In genomic region chr6:2557181-2557720, GRCh38 we compare ENCODE assay signal across 28 cellular contexts.
"Had no signal": no experiment of that assay in that cellular context is flagged by ENCODE, and none has a peak within 500 bp of the region (broad histone marks: within the 10 kb centered on the region; RNA-seq: fewer than 3 reads in every experiment).

No MANE protein-coding gene starts in this region.

- ATAC-seq: left lung; natural killer cell; right cardiac atrium; stimulated activated effector memory CD8-positive, alpha-beta T cell treated with anti-CD3 and anti-CD28 coated beads, Interleukin-12 subunit alpha, Interleukin-12 subunit beta, amount 100 ng/mL, for 72 hours had no signal

- H3K36me3 ChIP-seq: heart left ventricle, left lung, ovary, sigmoid colon, spleen, suprapubic skin, thoracic aorta, tibial artery, uterus had no signal

- H3K4me3 ChIP-seq: heart left ventricle, left lung, lung, ovary, sigmoid colon, spleen, suprapubic skin, thoracic aorta, tibial artery, uterus had no signal

- H3K4me3 Mint-ChIP-seq: immature natural killer cell; mesothelial cell of epicardium; naive B cell; natural killer cell; neural crest cell; stimulated activated effector memory CD8-positive, alpha-beta T cell treated with anti-CD3 and anti-CD28 coated beads, Interleukin-12 subunit alpha, Interleukin-12 subunit beta, amount 100 ng/mL, for 72 hours; stimulated activated naive CD8-positive, alpha-beta T cell treated with anti-CD3 and anti-CD28 coated beads, Interleukin-15, Interleukin-2, amounts not matched to agents 100 ng/mL and 50 ng/mL, for 24 hours; type B pancreatic cell had no signal

- DNase-seq: heart left ventricle; hypothalamus; immature natural killer cell; kidney; left colon; left lung; mesendoderm; naive B cell; natural killer cell; ovary; right cardiac atrium; sigmoid colon; spleen; stimulated activated CD4-positive, alpha-beta T cell treated with anti-CD3 and anti-CD28 coated beads, Interleukin-4, amount 100 ng/mL, for 24 hours; stimulated activated naive CD4-positive, alpha-beta T cell; tibial artery; uterus had no signal

- H3K27me3 Mint-ChIP-seq: progenitor cell of endocrine pancreas, type B pancreatic cell had no signal

- H3K9me3 ChIP-seq: heart left ventricle, left lung, ovary, sigmoid colon, spleen, suprapubic skin, thoracic aorta, tibial artery, uterus had no signal

- H3K36me3 Mint-ChIP-seq: immature natural killer cell; mesothelial cell of epicardium; naive B cell; natural killer cell; stimulated activated effector memory CD8-positive, alpha-beta T cell treated with anti-CD3 and anti-CD28 coated beads, Interleukin-12 subunit alpha, Interleukin-12 subunit beta, amount 100 ng/mL, for 72 hours; type B pancreatic cell had no signal

- H3K9me3 Mint-ChIP-seq: immature natural killer cell; mesothelial cell of epicardium; naive B cell; natural killer cell; neural crest cell; stimulated activated effector memory CD8-positive, alpha-beta T cell treated with anti-CD3 and anti-CD28 coated beads, Interleukin-12 subunit alpha, Interleukin-12 subunit beta, amount 100 ng/mL, for 72 hours; stimulated activated naive CD8-positive, alpha-beta T cell treated with anti-CD3 and anti-CD28 coated beads, Interleukin-15, Interleukin-2, amounts not matched to agents 100 ng/mL and 50 ng/mL, for 24 hours; type B pancreatic cell had no signal

- FAIRE-seq: islet of Langerhans, kidney, small intestine had no signal

- H3K27ac Mint-ChIP-seq: immature natural killer cell; mesothelial cell of epicardium; naive B cell; natural killer cell; progenitor cell of endocrine pancreas; stimulated activated effector memory CD8-positive, alpha-beta T cell treated with anti-CD3 and anti-CD28 coated beads, Interleukin-12 subunit alpha, Interleukin-12 subunit beta, amount 100 ng/mL, for 72 hours; stimulated activated naive CD8-positive, alpha-beta T cell treated with anti-CD3 and anti-CD28 coated beads, Interleukin-15, Interleukin-2, amounts not matched to agents 100 ng/mL and 50 ng/mL, for 24 hours; type B pancreatic cell had no signal

- H3K4me1 ChIP-seq: heart left ventricle, left lung, sigmoid colon, spleen, suprapubic skin, uterus had no signal

- H3K27ac ChIP-seq: heart left ventricle, left lung, ovary, sigmoid colon, spleen, suprapubic skin, thoracic aorta, tibial artery, uterus had no signal

- H3K27me3 ChIP-seq: heart left ventricle, left lung, ovary, sigmoid colon, suprapubic skin, tibial artery, uterus had no signal

- H3K4me1 Mint-ChIP-seq: immature natural killer cell; naive B cell; natural killer cell; stimulated activated effector memory CD8-positive, alpha-beta T cell treated with anti-CD3 and anti-CD28 coated beads, Interleukin-12 subunit alpha, Interleukin-12 subunit beta, amount 100 ng/mL, for 72 hours had no signal
